In the genomic region with DNA sequence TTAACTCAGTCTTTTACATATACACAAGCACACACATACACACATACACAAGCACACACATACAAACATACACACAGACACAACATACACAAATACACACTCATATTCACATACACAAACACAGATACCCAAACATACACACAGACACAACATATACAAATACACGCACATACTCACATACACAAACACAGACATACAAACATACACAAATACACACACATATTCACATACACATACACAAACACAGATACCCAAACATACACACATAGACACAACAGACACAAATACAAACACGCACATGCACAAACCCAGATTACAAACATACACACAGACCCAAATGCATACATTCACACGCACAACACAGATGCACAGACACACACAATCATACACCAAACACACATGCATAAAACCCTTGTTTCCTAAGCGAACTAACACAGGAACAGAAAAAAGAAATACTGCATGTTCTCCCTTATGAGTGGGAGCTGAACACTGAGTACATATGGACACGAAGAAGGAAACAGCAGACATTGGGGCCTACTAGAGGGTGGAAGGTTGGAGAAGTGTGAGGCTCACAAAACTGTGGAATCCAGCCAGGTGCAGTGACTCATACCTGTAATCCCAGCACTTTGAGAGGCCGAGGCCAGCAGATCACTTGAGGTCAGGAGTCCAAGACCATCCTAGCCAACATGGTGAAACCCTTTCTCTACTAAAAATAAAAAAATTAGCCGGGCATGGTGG, we compare ENCODE assay signal across 11 cellular contexts. TPM values are rescaled to one million over a fixed set of nuclear protein-coding genes. Genes with fewer than 3 reads are reported as not detected.
DNase-seq lines count a peak whose midpoint lies in the region; ATAC-seq and TF ChIP-seq lines count a peak whose summit lies in the region.
"Had no signal": no experiment of that assay in that cellular context is flagged by ENCODE, and none has a peak within 500 bp of the region (broad histone marks: within the 10 kb centered on the region; RNA-seq: fewer than 3 reads in every experiment).

No MANE protein-coding gene starts in this region.

- DNase-seq in left ventricle myocardium superior: no peak
- DNase-seq in right atrium auricular region (ENCODE audit: low spot score): no peak
- no peak for DNase-seq in activated T-helper 1 cell treated with anti-CD3 and anti-CD28 coated beads, Interleukin-12 subunit alpha, Interleukin-12 subunit beta, Interleukin-2, Interleukin-4 antibody, amounts not matched to agents 30 ng/mL and 10 ng/mL and 1 ng/mL, durations not matched to agents 14 hours and 24 hours and 36 hours (ENCODE audit: low spot score)
- peak; percentile 59 for DNase-seq in islet precursor cell
- no peak for DNase-seq in NCI-H1694 (lab: John Stamatoyannopoulos, UW)
- no peak for DNase-seq in tibial artery
- DNase-seq in NCI-H1105 (lab: John Stamatoyannopoulos, UW): no peak
- DNase-seq: Karpas-422; mesendoderm; stimulated activated CD4-positive, alpha-beta T cell treated with anti-CD3 and anti-CD28 coated beads, Interleukin-4, amount 100 ng/mL, for 1 hour had no signal

- H3K36me3 ChIP-seq in right atrium auricular region: no peaks in the 10 kb centered on the region
- no peaks in the 10 kb centered on the region for H3K36me3 ChIP-seq in tibial artery

- ATAC-seq in left ventricle myocardium superior (peak; percentile 51), GM18867 (IDR thresholded peaks at IDR 0.05; ENCODE audit: unreplicated experiment) (no peak)

- H3K27ac Mint-ChIP-seq in activated T-helper 1 cell treated with anti-CD3 and anti-CD28 coated beads, Interleukin-12 subunit alpha, Interleukin-12 subunit beta, Interleukin-2, Interleukin-4 antibody, amounts not matched to agents 30 ng/mL and 10 ng/mL and 1 ng/mL, durations not matched to agents 14 hours and 24 hours and 36 hours: peak overlapping the region; percentile 24

- intact Hi-C loops in left ventricle myocardium superior (cut with micrococcal nuclease): no loop called here
- intact Hi-C loops in activated T-helper 1 cell treated with anti-CD3 and anti-CD28 coated beads, Interleukin-12 subunit alpha, Interleukin-12 subunit beta, Interleukin-2, Interleukin-4 antibody, amounts not matched to agents 30 ng/mL and 10 ng/mL and 1 ng/mL, durations not matched to agents 14 hours and 24 hours and 36 hours (cut with micrococcal nuclease): loop anchor here (2.0 kb wide), 1 partner anchor 13 kb away; no protein-coding TSS in a partner anchor
- intact Hi-C loops in tibial artery (cut with DNase I; ENCODE audit: low total_unique reads): loop anchor here (10.0 kb wide), 1 partner anchor 149 kb away; no protein-coding TSS in a partner anchor

- peaks cover 63% of the 10 kb centered on the region for H3K4me1 Mint-ChIP-seq in activated T-helper 1 cell treated with anti-CD3 and anti-CD28 coated beads, Interleukin-12 subunit alpha, Interleukin-12 subunit beta, Interleukin-2, Interleukin-4 antibody, amounts not matched to agents 30 ng/mL and 10 ng/mL and 1 ng/mL, durations not matched to agents 14 hours and 24 hours and 36 hours (ENCODE audit: low read depth)

- H3K27me3 ChIP-seq in right atrium auricular region (no peaks in the 10 kb centered on the region), tibial artery (no peaks in the 10 kb centered on the region)

- peaks cover 5% of the 10 kb centered on the region for H3K36me3 Mint-ChIP-seq in activated T-helper 1 cell treated with anti-CD3 and anti-CD28 coated beads, Interleukin-12 subunit alpha, Interleukin-12 subunit beta, Interleukin-2, Interleukin-4 antibody, amounts not matched to agents 30 ng/mL and 10 ng/mL and 1 ng/mL, durations not matched to agents 14 hours and 24 hours and 36 hours (ENCODE audit: low read depth)

- no peaks in the 10 kb centered on the region for H3K27me3 Mint-ChIP-seq in activated T-helper 1 cell treated with anti-CD3 and anti-CD28 coated beads, Interleukin-12 subunit alpha, Interleukin-12 subunit beta, Interleukin-2, Interleukin-4 antibody, amounts not matched to agents 30 ng/mL and 10 ng/mL and 1 ng/mL, durations not matched to agents 14 hours and 24 hours and 36 hours (ENCODE audit: insufficient read depth)

- H3K27ac ChIP-seq in right atrium auricular region: no peak overlapping the region
- no peak overlapping the region for H3K27ac ChIP-seq in tibial artery

- no peak for TF ChIP-seq CTCF in right atrium auricular region (IDR thresholded peaks at IDR 0.05)
- TF ChIP-seq CTCF in tibial artery (IDR thresholded peaks at IDR 0.05): no peak

- no peaks in the 10 kb centered on the region for H3K4me1 ChIP-seq in right atrium auricular region
- H3K4me1 ChIP-seq in tibial artery: no peaks in the 10 kb centered on the region

- H3K9me3 ChIP-seq in right atrium auricular region (no peaks in the 10 kb centered on the region), tibial artery (no peaks in the 10 kb centered on the region)

- no peaks in the 10 kb centered on the region for H3K9me3 Mint-ChIP-seq in activated T-helper 1 cell treated with anti-CD3 and anti-CD28 coated beads, Interleukin-12 subunit alpha, Interleukin-12 subunit beta, Interleukin-2, Interleukin-4 antibody, amounts not matched to agents 30 ng/mL and 10 ng/mL and 1 ng/mL, durations not matched to agents 14 hours and 24 hours and 36 hours

- no peak overlapping the region for H3K4me3 Mint-ChIP-seq in activated T-helper 1 cell treated with anti-CD3 and anti-CD28 coated beads, Interleukin-12 subunit alpha, Interleukin-12 subunit beta, Interleukin-2, Interleukin-4 antibody, amounts not matched to agents 30 ng/mL and 10 ng/mL and 1 ng/mL, durations not matched to agents 14 hours and 24 hours and 36 hours

- H3K4me3 ChIP-seq in right atrium auricular region (no peak overlapping the region), tibial artery (no peak overlapping the region)

RNA-seq across cellular contexts. Expression of a gene that starts 34.2 kb away (rescaled TPM):
- total RNA-seq in left ventricle myocardium superior: 35.0 TPM
- total RNA-seq in right atrium auricular region: 10 to 100 TPM; 28.0 to 46.2 TPM
- 182 and 192 TPM in 2 replicates for total RNA-seq in activated T-helper 1 cell treated with anti-CD3 and anti-CD28 coated beads, Interleukin-12 subunit alpha, Interleukin-12 subunit beta, Interleukin-2, Interleukin-4 antibody, amounts not matched to agents 30 ng/mL and 10 ng/mL and 1 ng/mL, durations not matched to agents 14 hours and 24 hours and 36 hours

RNA-seq across cellular contexts. Expression of a gene that starts 53.4 kb away (rescaled TPM):
- total RNA-seq in left ventricle myocardium superior (6.3 TPM), right atrium auricular region (1 to 10 TPM; 7.5 to 9.8 TPM)
- 20.8 and 21.2 TPM in 2 replicates for total RNA-seq in activated T-helper 1 cell treated with anti-CD3 and anti-CD28 coated beads, Interleukin-12 subunit alpha, Interleukin-12 subunit beta, Interleukin-2, Interleukin-4 antibody, amounts not matched to agents 30 ng/mL and 10 ng/mL and 1 ng/mL, durations not matched to agents 14 hours and 24 hours and 36 hours

RNA-seq across cellular contexts. Expression of a gene that starts 53.8 kb away (rescaled TPM):
- not detected for total RNA-seq in left ventricle myocardium superior
- 1 to 10 TPM; 1.3 to 1.4 TPM for total RNA-seq in right atrium auricular region
- total RNA-seq in activated T-helper 1 cell treated with anti-CD3 and anti-CD28 coated beads, Interleukin-12 subunit alpha, Interleukin-12 subunit beta, Interleukin-2, Interleukin-4 antibody, amounts not matched to agents 30 ng/mL and 10 ng/mL and 1 ng/mL, durations not matched to agents 14 hours and 24 hours and 36 hours: 7.7 and 9.9 TPM in 2 replicates
